8 cellular contexts compared by ENCODE assay signal in genomic region chr15:34039180-34039486, GRCh38. TPM values are rescaled to one million over a fixed set of nuclear protein-coding genes. Genes with fewer than 3 reads are reported as not detected.
DNase-seq lines count a peak whose midpoint lies in the region; ATAC-seq and TF ChIP-seq lines count a peak whose summit lies in the region.

A gene with protein sequence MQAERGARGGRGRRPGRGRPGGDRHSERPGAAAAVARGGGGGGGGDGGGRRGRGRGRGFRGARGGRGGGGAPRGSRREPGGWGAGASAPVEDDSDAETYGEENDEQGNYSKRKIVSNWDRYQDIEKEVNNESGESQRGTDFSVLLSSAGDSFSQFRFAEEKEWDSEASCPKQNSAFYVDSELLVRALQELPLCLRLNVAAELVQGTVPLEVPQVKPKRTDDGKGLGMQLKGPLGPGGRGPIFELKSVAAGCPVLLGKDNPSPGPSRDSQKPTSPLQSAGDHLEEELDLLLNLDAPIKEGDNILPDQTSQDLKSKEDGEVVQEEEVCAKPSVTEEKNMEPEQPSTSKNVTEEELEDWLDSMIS (minus strand): TSS chr15:34039204. CDS start chr15:34039046, 158 bp downstream.

- H3K36me3 Mint-ChIP-seq in T-helper 2 cell treated with Interferon-gamma antibody and Interleukin-4, amounts not matched to agents 5 μg/mL and 100 μg/mL, for 36 hours (ENCODE audit: low read depth) = no peaks in the 10 kb centered on the region

- no peak for DNase-seq in GM12865 (ENCODE audit: low read depth)
- no peak for DNase-seq in T-helper 2 cell treated with Interferon-gamma antibody and Interleukin-4, amounts not matched to agents 5 μg/mL and 100 μg/mL, for 36 hours (ENCODE audit: low spot score)
- DNase-seq in glomerular endothelial cell (ENCODE audit: extremely low read depth, low read depth, low spot score) = no peak
- no peak for DNase-seq in psoas muscle
- no peak for DNase-seq in Kasumi-1 (lab: John Stamatoyannopoulos, UW)
- DNase-seq in stimulated activated CD4-positive, alpha-beta T cell treated with anti-CD3 and anti-CD28 coated beads, Interleukin-15, amount 100 ng/mL, for 24 hours = no peak
- DNase-seq in cortex of kidney (lab: John Stamatoyannopoulos, UW) = no peak

- H3K27ac ChIP-seq in psoas muscle = peak within 1 kb of the TSS; percentile 91

- H3K4me1 Mint-ChIP-seq in T-helper 2 cell treated with Interferon-gamma antibody and Interleukin-4, amounts not matched to agents 5 μg/mL and 100 μg/mL, for 36 hours (ENCODE audit: low read depth) = peaks cover 25% of the 10 kb centered on the region

- H3K4me3 Mint-ChIP-seq in T-helper 2 cell treated with Interferon-gamma antibody and Interleukin-4, amounts not matched to agents 5 μg/mL and 100 μg/mL, for 36 hours = peak within 1 kb of the TSS; percentile 89

- H3K27me3 ChIP-seq in psoas muscle (ENCODE audit: insufficient read depth in 3 of 3, low read length in 2 of 3) = no peaks in the 10 kb centered on the region

- H3K27me3 Mint-ChIP-seq in T-helper 2 cell treated with Interferon-gamma antibody and Interleukin-4, amounts not matched to agents 5 μg/mL and 100 μg/mL, for 36 hours (ENCODE audit: low read depth) = no peaks in the 10 kb centered on the region

- intact Hi-C loops in psoas muscle (cut with DNase I) = no loop called here

- no peak for TF ChIP-seq CTCF in GM12865 (IDR thresholded peaks at IDR 0.05; ENCODE audit: insufficient read depth, low read depth, low read length, missing control alignments)
- TF ChIP-seq CTCF in psoas muscle (IDR thresholded peaks at IDR 0.05) = no peak

- peak within 1 kb of the TSS; percentile 77 for H3K4me3 ChIP-seq in GM12865 (ENCODE audit: low read depth, low read length)
- peak within 1 kb of the TSS; percentile 84 for H3K4me3 ChIP-seq in psoas muscle

- 1% methylated on average over 19 to 23 of the region's 23 CpGs for WGBS in psoas muscle, 3 donors

- no peaks in the 10 kb centered on the region for H3K36me3 ChIP-seq in psoas muscle (ENCODE audit: insufficient read depth in 1 of 2, low read depth in 1 of 2)

- peaks cover 7% of the 10 kb centered on the region for H3K4me1 ChIP-seq in psoas muscle

- ATAC-seq in psoas muscle (peak in 1 of 4 donors; percentile 66), HG03520 (IDR thresholded peaks at IDR 0.05; ENCODE audit: unreplicated experiment) (no peak)

- H3K9me3 ChIP-seq in psoas muscle = no peaks in the 10 kb centered on the region

- no peaks in the 10 kb centered on the region for H3K9me3 Mint-ChIP-seq in T-helper 2 cell treated with Interferon-gamma antibody and Interleukin-4, amounts not matched to agents 5 μg/mL and 100 μg/mL, for 36 hours

- H3K27ac Mint-ChIP-seq in T-helper 2 cell treated with Interferon-gamma antibody and Interleukin-4, amounts not matched to agents 5 μg/mL and 100 μg/mL, for 36 hours = peak within 1 kb of the TSS; percentile 94

RNA-seq across cellular contexts. Expression of the gene that starts here (rescaled TPM):
- total RNA-seq in glomerular endothelial cell (20.7 and 26.0 TPM in 2 replicates), psoas muscle (10 to 100 TPM; 17.2 to 30.3 (median 21.6) TPM)
- 10 to 100 TPM; 20.9 to 23.4 (median 22.9) TPM for polyA plus RNA-seq in psoas muscle
